In the genomic region with DNA sequence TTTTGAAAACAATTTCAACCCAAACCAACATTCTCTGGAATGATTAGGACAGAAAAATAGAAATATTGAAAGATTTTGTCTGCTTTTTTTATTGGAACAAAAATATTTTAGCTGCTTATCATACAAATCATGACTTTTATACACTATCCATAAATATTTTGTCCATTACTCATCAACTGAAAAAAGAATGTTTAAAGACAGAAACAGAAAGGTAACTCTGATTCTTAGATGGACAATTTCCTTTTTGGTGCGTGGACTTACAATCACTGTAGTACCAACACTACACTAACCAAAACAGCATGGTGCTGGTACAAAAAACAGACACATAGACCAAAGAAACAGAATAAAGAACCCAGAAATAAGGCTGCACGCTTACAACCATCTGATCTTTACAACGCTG, we compare ENCODE assay signal across 16 cellular contexts.
DNase-seq lines count a peak whose midpoint lies in the region; FAIRE-seq and TF ChIP-seq lines count a peak whose summit lies in the region.
"Had no signal": no experiment of that assay in that cellular context is flagged by ENCODE, and none has a peak within 500 bp of the region (broad histone marks: within the 10 kb centered on the region; RNA-seq: fewer than 3 reads in every experiment).

No MANE protein-coding gene starts in this region.

- TF ChIP-seq CTCF in astrocyte (IDR thresholded peaks at IDR 0.05; ENCODE audit: insufficient read depth, low read depth, low read length) (no peak), osteoblast (IDR thresholded peaks at IDR 0.05; ENCODE audit: extremely low read depth, low read depth, low read length) (no peak)

- WGBS in small intestine, 3 donors = 87 to 93% (median 91%) methylated on average over 3 of the region's 3 CpGs

- H3K9me3 ChIP-seq in astrocyte (ENCODE audit: insufficient read depth, low read depth, low read length) (no peaks in the 10 kb centered on the region), osteoblast (ENCODE audit: low read depth, low read length) (no peaks in the 10 kb centered on the region), small intestine (ENCODE audit: control insufficient read depth, low read depth) (no peaks in the 10 kb centered on the region)
- H3K9me3 ChIP-seq: HAP-1 had no signal

- H3K4me1 Mint-ChIP-seq in astrocyte (ENCODE audit: low read depth, unreplicated experiment) = peaks cover 5% of the 10 kb centered on the region
- H3K4me1 Mint-ChIP-seq: CD8-positive, alpha-beta memory T cell had no signal

- H3K27me3 Mint-ChIP-seq in astrocyte (ENCODE audit: low read depth, unreplicated experiment) = no peaks in the 10 kb centered on the region

- H4K20me1 ChIP-seq in astrocyte (ENCODE audit: insufficient read depth, low read length) = no peaks in the 10 kb centered on the region
- H4K20me1 ChIP-seq in osteoblast (ENCODE audit: insufficient read depth, low read length) = no peaks in the 10 kb centered on the region

- H3K36me3 ChIP-seq in astrocyte (ENCODE audit: insufficient read depth, low read length) = no peaks in the 10 kb centered on the region
- H3K36me3 ChIP-seq in osteoblast (ENCODE audit: insufficient read depth, low read length) = peaks cover 13% of the 10 kb centered on the region
- H3K36me3 ChIP-seq in small intestine (ENCODE audit: control insufficient read depth in 2 of 2, insufficient read depth in 2 of 2, low read length in 2 of 2) = no peaks in the 10 kb centered on the region
- H3K36me3 ChIP-seq: HAP-1 had no signal

- no peak overlapping the region for H3K4me3 Mint-ChIP-seq in astrocyte (ENCODE audit: unreplicated experiment)
- H3K4me3 Mint-ChIP-seq: CD8-positive, alpha-beta memory T cell had no signal

- DNase-seq in ELR (ENCODE audit: low read depth) (peak; percentile 66), LHCN-M2 (ENCODE audit: low read depth) (peak; percentile 31), astrocyte (ENCODE audit: low read depth) (no peak), osteoblast (ENCODE audit: insufficient read length, low spot score, missing footprints) (no peak), mucosa of gallbladder (ENCODE audit: low spot score) (no peak), small intestine (no peak)
- no peak for DNase-seq in activated T-cell treated with anti-CD3 and anti-CD28 coated beads, Interleukin-2, amount 50 U/mL, for 1 hour
- DNase-seq: C1 segment of cervical spinal cord; CD8-positive, alpha-beta memory T cell; NCI-H1694 treated with DMSO at 0.1 percent for 48 hours; NCI-H2227 treated with DMSO at 0.1 percent for 48 hours; NCI-H524; T-helper 1 cell had no signal

- H3K9ac ChIP-seq in astrocyte (ENCODE audit: low read length) = no peak overlapping the region

- H3K36me3 Mint-ChIP-seq in astrocyte (ENCODE audit: low read depth, unreplicated experiment) = no peaks in the 10 kb centered on the region
- H3K36me3 Mint-ChIP-seq: CD8-positive, alpha-beta memory T cell had no signal

- H3K27me3 ChIP-seq in astrocyte (ENCODE audit: insufficient read depth, low read length) (no peaks in the 10 kb centered on the region), osteoblast (ENCODE audit: insufficient read depth, low read length) (no peaks in the 10 kb centered on the region), small intestine (ENCODE audit: control insufficient read depth in 2 of 2, insufficient read depth in 2 of 2, low read length in 2 of 2) (no peaks in the 10 kb centered on the region)

- no peak overlapping the region for H3K27ac Mint-ChIP-seq in astrocyte (ENCODE audit: unreplicated experiment)
- H3K27ac Mint-ChIP-seq: CD8-positive, alpha-beta memory T cell had no signal

- H3K79me2 ChIP-seq in astrocyte (ENCODE audit: insufficient read depth, low read length) = no peaks in the 10 kb centered on the region
- peaks cover 38% of the 10 kb centered on the region for H3K79me2 ChIP-seq in osteoblast (ENCODE audit: insufficient read depth, low read length)

- H3K4me1 ChIP-seq in astrocyte (ENCODE audit: insufficient read depth, low read length) (no peaks in the 10 kb centered on the region), osteoblast (ENCODE audit: insufficient read depth, low read length) (peaks cover 26% of the 10 kb centered on the region), small intestine (ENCODE audit: control insufficient read depth in 2 of 2, insufficient read depth in 1 of 2, low read depth in 1 of 2, low read length in 1 of 2) (no peaks in the 10 kb centered on the region)
- H3K4me1 ChIP-seq: HAP-1 had no signal

- no peak for FAIRE-seq in astrocyte (lab: Jason Lieb, UNC)
- no peak for FAIRE-seq in small intestine (lab: Jason Lieb, UNC)
- FAIRE-seq: D721Med, G401.6 had no signal

- H3K9me3 Mint-ChIP-seq in astrocyte (ENCODE audit: unreplicated experiment) = peaks cover 4% of the 10 kb centered on the region

- peak overlapping the region; percentile 36 for H3K4me2 ChIP-seq in astrocyte (ENCODE audit: low read length)
- H3K4me2 ChIP-seq in osteoblast (ENCODE audit: insufficient read depth, low read length) = peak overlapping the region; percentile 52

- H3K4me3 ChIP-seq in astrocyte (ENCODE audit: insufficient read depth, low read depth, low read length) (no peak overlapping the region), osteoblast (ENCODE audit: insufficient read depth, low read length) (no peak overlapping the region), small intestine (ENCODE audit: low read depth in 1 of 2, low read length in 2 of 2) (no peak overlapping the region)
- H3K4me3 ChIP-seq: HAP-1 had no signal

- H3K27ac ChIP-seq in astrocyte (ENCODE audit: low read depth, low read length) (no peak overlapping the region), osteoblast (ENCODE audit: low read depth, low read length) (peak overlapping the region; percentile 66), small intestine (ENCODE audit: low read depth in 1 of 2, low read length in 1 of 2) (no peak overlapping the region)

- H2AFZ ChIP-seq in astrocyte (ENCODE audit: low read depth, low read length) (no peak overlapping the region), osteoblast (ENCODE audit: low read length) (no peak overlapping the region)

Comparison
In these comparisons a context has a peak if more than half of its experiments do, and no peak if none do; other contexts are left out.
1. DNase-seq: peak in ELR (single experiment) and LHCN-M2 (single experiment); none in astrocyte (single experiment), osteoblast (single experiment), mucosa of gallbladder (single experiment), activated T-cell treated with anti-CD3 and anti-CD28 coated beads, Interleukin-2, amount 50 U/mL, for 1 hour (single experiment) and small intestine (single experiment).